29 cellular contexts compared by ENCODE assay signal in genomic region chr11:33657757-33658156, GRCh38. TPM values are rescaled to one million over a fixed set of nuclear protein-coding genes. Genes with fewer than 3 reads are reported as not detected.
"Had no signal": no experiment of that assay in that cellular context is flagged by ENCODE, and none has a peak within 500 bp of the region (broad histone marks: within the 10 kb centered on the region; RNA-seq: fewer than 3 reads in every experiment).

No MANE protein-coding gene starts in this region.

- DNase-seq: activated CD4-positive, alpha-beta T cell treated with anti-CD3 and anti-CD28 coated beads for 36 hours; activated CD4-positive, CD25-positive, alpha-beta regulatory T cell; activated CD8-positive, alpha-beta T cell treated with anti-CD3 and anti-CD28 coated beads, Interleukin-2, amount 10 ng/mL, durations not matched to agents 7 days and 5 days; activated effector memory CD4-positive, alpha-beta T cell treated with Interleukin-2 at 50 U/mL for 16 hours; activated naive CD4-positive, alpha-beta T cell treated with anti-CD3 and anti-CD28 coated beads for 36 hours; activated naive CD8-positive, alpha-beta T cell treated with anti-CD3 and anti-CD28 coated beads for 36 hours; activated T-cell treated with anti-CD3 and anti-CD28 coated beads for 4 hours; cortex of kidney; effector memory CD8-positive, alpha-beta T cell; erythroblast; gastrocnemius medialis; head of caudate nucleus; hippocampal formation; immature natural killer cell; kidney; left colon; mammary epithelial cell; naive thymus-derived CD4-positive, alpha-beta T cell; right lobe of liver; stimulated activated CD4-positive, alpha-beta T cell treated with anti-CD3 and anti-CD28 coated beads, Interleukin-12 subunit alpha, Interleukin-12 subunit beta, amount 100 ng/mL, for 4 hours; stimulated activated CD4-positive, alpha-beta T cell treated with anti-CD3 and anti-CD28 coated beads, Interleukin-4, amount 100 ng/mL, for 1 hour; stimulated activated naive CD8-positive, alpha-beta T cell treated with anti-CD3 and anti-CD28 coated beads, Interleukin-15, Interleukin-2, amounts not matched to agents 100 U/mL and 50 U/mL, for 24 hours; testis; uterus had no signal

- H3K27ac ChIP-seq: ascending aorta, gastrocnemius medialis, neural progenitor cell, right lobe of liver, testis, uterus had no signal

- H3K4me2 ChIP-seq: neural progenitor cell had no signal

- H3K9me3 ChIP-seq: ascending aorta, gastrocnemius medialis, right lobe of liver, testis, uterus had no signal

- H3K4me1 ChIP-seq: neural progenitor cell, right lobe of liver, testis, uterus had no signal

- H2AFZ ChIP-seq: neural progenitor cell had no signal

- H3K9me3 Mint-ChIP-seq: activated naive CD4-positive, alpha-beta T cell treated with anti-CD3 and anti-CD28 coated beads for 36 hours; activated naive CD8-positive, alpha-beta T cell treated with anti-CD3 and anti-CD28 coated beads for 36 hours; effector memory CD8-positive, alpha-beta T cell; immature natural killer cell; naive thymus-derived CD4-positive, alpha-beta T cell; neural progenitor cell; type B pancreatic cell had no signal

- H3K4me3 ChIP-seq: ascending aorta, gastrocnemius medialis, neural progenitor cell, right lobe of liver, skin epidermis, testis, uterus had no signal

- H3K27me3 ChIP-seq: ascending aorta, gastrocnemius medialis, neural progenitor cell, right lobe of liver, testis, uterus had no signal

- H3K36me3 Mint-ChIP-seq: activated naive CD8-positive, alpha-beta T cell treated with anti-CD3 and anti-CD28 coated beads for 36 hours; immature natural killer cell; naive thymus-derived CD4-positive, alpha-beta T cell had no signal

- H3K27me3 Mint-ChIP-seq: type B pancreatic cell had no signal

- ATAC-seq: activated CD4-positive, alpha-beta T cell treated with anti-CD3 and anti-CD28 coated beads for 36 hours; activated CD8-positive, alpha-beta T cell treated with anti-CD3 and anti-CD28 coated beads, Interleukin-2, amount 10 ng/mL, durations not matched to agents 7 days and 5 days; effector memory CD8-positive, alpha-beta T cell; left colon; naive thymus-derived CD4-positive, alpha-beta T cell; right lobe of liver; stimulated activated naive CD8-positive, alpha-beta T cell treated with anti-CD3 and anti-CD28 coated beads, Interleukin-15, Interleukin-2, amounts not matched to agents 100 U/mL and 50 U/mL, for 24 hours had no signal

- H3K4me3 Mint-ChIP-seq: activated CD4-positive, alpha-beta T cell treated with anti-CD3 and anti-CD28 coated beads for 36 hours; activated CD8-positive, alpha-beta T cell treated with anti-CD3 and anti-CD28 coated beads, Interleukin-2, amount 10 ng/mL, durations not matched to agents 7 days and 5 days; activated naive CD4-positive, alpha-beta T cell treated with anti-CD3 and anti-CD28 coated beads for 36 hours; activated naive CD8-positive, alpha-beta T cell treated with anti-CD3 and anti-CD28 coated beads for 36 hours; effector memory CD8-positive, alpha-beta T cell; immature natural killer cell; naive thymus-derived CD4-positive, alpha-beta T cell; neural progenitor cell; type B pancreatic cell had no signal

- H3K27ac Mint-ChIP-seq: activated CD4-positive, alpha-beta T cell treated with anti-CD3 and anti-CD28 coated beads for 36 hours; activated CD8-positive, alpha-beta T cell treated with anti-CD3 and anti-CD28 coated beads, Interleukin-2, amount 10 ng/mL, durations not matched to agents 7 days and 5 days; activated naive CD4-positive, alpha-beta T cell treated with anti-CD3 and anti-CD28 coated beads for 36 hours; activated naive CD8-positive, alpha-beta T cell treated with anti-CD3 and anti-CD28 coated beads for 36 hours; effector memory CD8-positive, alpha-beta T cell; immature natural killer cell; naive thymus-derived CD4-positive, alpha-beta T cell; neural progenitor cell; type B pancreatic cell had no signal

- H3K9ac ChIP-seq: neural progenitor cell had no signal

- H3K36me3 ChIP-seq: ascending aorta, gastrocnemius medialis, neural progenitor cell, right lobe of liver, uterus had no signal

- H3K4me1 Mint-ChIP-seq: activated CD4-positive, alpha-beta T cell treated with anti-CD3 and anti-CD28 coated beads for 36 hours; activated naive CD8-positive, alpha-beta T cell treated with anti-CD3 and anti-CD28 coated beads for 36 hours; immature natural killer cell; naive thymus-derived CD4-positive, alpha-beta T cell had no signal

RNA-seq across cellular contexts. Expression of gene C11orf91, which starts 42.9 kb away (rescaled TPM):
- polyA plus RNA-seq: immature natural killer cell; liver; naive thymus-derived CD4-positive, alpha-beta T cell had no signal
